Comparison of ENCODE assay signal across 11 cellular contexts in genomic region chr19:5665781-5666513, GRCh38. TPM values are rescaled to one million over a fixed set of nuclear protein-coding genes. Genes with fewer than 3 reads are reported as not detected.
DNase-seq lines count a peak whose midpoint lies in the region; ATAC-seq and TF ChIP-seq lines count a peak whose summit lies in the region.
"Had no signal": no experiment of that assay in that cellular context is flagged by ENCODE, and none has a peak within 500 bp of the region (broad histone marks: within the 10 kb centered on the region; RNA-seq: fewer than 3 reads in every experiment).

No MANE protein-coding gene starts in this region.

- no peaks in the 10 kb centered on the region for H3K9me3 Mint-ChIP-seq in activated naive CD8-positive, alpha-beta T cell (ENCODE audit: low read depth)

- no peak for ATAC-seq in HG02588 (IDR thresholded peaks at IDR 0.05; ENCODE audit: unreplicated experiment)
- ATAC-seq: left ventricle myocardium superior had no signal

- H3K4me3 Mint-ChIP-seq in activated naive CD8-positive, alpha-beta T cell = no peak overlapping the region

- H3K27ac Mint-ChIP-seq in activated naive CD8-positive, alpha-beta T cell = peak overlapping the region; percentile 34

- DNase-seq in ACHN = peak; percentile 78
- peak; percentile 54 for DNase-seq in HCEC 1CT
- DNase-seq in iris pigment epithelial cell (ENCODE audit: low read depth) = peak; percentile 80
- DNase-seq in D341Med (ENCODE audit: low spot score) = no peak
- no peak for DNase-seq in SKM-1 treated with dmso at 0.1 percent for 144 hours (lab: John Stamatoyannopoulos, UW; ENCODE audit: unreplicated experiment)
- no peak for DNase-seq in transverse colon
- DNase-seq: amygdala, Calu3, left ventricle myocardium superior had no signal

- 78 to 100% methylated on average over 1 to 10 of the region's 10 CpGs for WGBS in transverse colon (ENCODE audit: low coverage in 1 of 2), 2 donors

- H3K4me1 ChIP-seq in transverse colon = no peaks in the 10 kb centered on the region

- no peaks in the 10 kb centered on the region for H3K27me3 ChIP-seq in transverse colon

- H3K9me3 ChIP-seq in transverse colon = no peaks in the 10 kb centered on the region

- intact Hi-C loops in transverse colon (cut with DNase I; ENCODE audit: low total_unique reads) = no loop called here

- no peaks in the 10 kb centered on the region for H3K4me1 Mint-ChIP-seq in activated naive CD8-positive, alpha-beta T cell (ENCODE audit: low read depth)

- H3K4me3 ChIP-seq in transverse colon = no peak overlapping the region

- TF ChIP-seq EP300 in transverse colon (IDR thresholded peaks at IDR 0.05; ENCODE audit: low read depth) = no peak

- TF ChIP-seq CTCF in transverse colon (IDR thresholded peaks at IDR 0.05) = no peak

- no peak for TF ChIP-seq POLR2A in transverse colon (IDR thresholded peaks at IDR 0.05)

- H3K27me3 Mint-ChIP-seq in activated naive CD8-positive, alpha-beta T cell = no peaks in the 10 kb centered on the region

- in situ Hi-C loops in ACHN (cut with HindIII; ENCODE audit: low pct_ligation_motif_present, low pct_unique_long_range_greater_than_20kb, low sequenced_read_pairs) = no loop called here
- in situ Hi-C loops in transverse colon (cut with MboI; ENCODE audit: low pct_ligation_motif_present in 1 of 4, low pct_unique_long_range_greater_than_20kb in 1 of 4, low sequenced_read_pairs in 3 of 4) = no loop called here

- H3K27ac ChIP-seq in transverse colon = no peak overlapping the region

- H3K36me3 ChIP-seq in transverse colon = peaks cover 0 to 81% (median 40%) of the 10 kb centered on the region in 4 donors

- H3K36me3 Mint-ChIP-seq in activated naive CD8-positive, alpha-beta T cell = no peaks in the 10 kb centered on the region

RNA-seq across cellular contexts. Expression of gene MICOS13, which starts 14.4 kb away (rescaled TPM):
- 10 to 100 TPM; 30.3 to 73.5 (median 52.6) TPM for total RNA-seq in transverse colon

RNA-seq across cellular contexts. Expression of gene HSD11B1L, which starts 14.9 kb away (rescaled TPM):
- 10 to 100 TPM; 10.8 to 30.1 (median 16.6) TPM for total RNA-seq in transverse colon

RNA-seq across cellular contexts. Expression of gene RPL36, which starts 24.1 kb away (rescaled TPM):
- 100 to 1,000 TPM in 3 of 4 donors, 10 to 100 TPM in 1; 87.9 to 636 (median 329) TPM for total RNA-seq in transverse colon

RNA-seq across cellular contexts. Expression of gene SAFB, which starts 43.1 kb away (rescaled TPM):
- total RNA-seq in transverse colon = 100 to 1,000 TPM in 3 of 4 donors, 10 to 100 TPM in 1; 90.5 to 368 (median 185) TPM

RNA-seq across cellular contexts. Expression of gene SAFB2, which starts 43.4 kb away (rescaled TPM):
- 100 to 1,000 TPM in 2 of 4 donors, 10 to 100 TPM in 2; 64.0 to 283 (median 124) TPM for total RNA-seq in transverse colon

Comparison
In these comparisons a context has a peak if more than half of its experiments do, and no peak if none do; other contexts are left out.
1. DNase-seq: peak in ACHN (single experiment), HCEC 1CT (single experiment) and iris pigment epithelial cell (single experiment); none in D341Med (single experiment), SKM-1 treated with dmso at 0.1 percent for 144 hours (single experiment) and transverse colon (single experiment).